Comparison of ENCODE assay signal across 16 cellular contexts in the genomic region with DNA sequence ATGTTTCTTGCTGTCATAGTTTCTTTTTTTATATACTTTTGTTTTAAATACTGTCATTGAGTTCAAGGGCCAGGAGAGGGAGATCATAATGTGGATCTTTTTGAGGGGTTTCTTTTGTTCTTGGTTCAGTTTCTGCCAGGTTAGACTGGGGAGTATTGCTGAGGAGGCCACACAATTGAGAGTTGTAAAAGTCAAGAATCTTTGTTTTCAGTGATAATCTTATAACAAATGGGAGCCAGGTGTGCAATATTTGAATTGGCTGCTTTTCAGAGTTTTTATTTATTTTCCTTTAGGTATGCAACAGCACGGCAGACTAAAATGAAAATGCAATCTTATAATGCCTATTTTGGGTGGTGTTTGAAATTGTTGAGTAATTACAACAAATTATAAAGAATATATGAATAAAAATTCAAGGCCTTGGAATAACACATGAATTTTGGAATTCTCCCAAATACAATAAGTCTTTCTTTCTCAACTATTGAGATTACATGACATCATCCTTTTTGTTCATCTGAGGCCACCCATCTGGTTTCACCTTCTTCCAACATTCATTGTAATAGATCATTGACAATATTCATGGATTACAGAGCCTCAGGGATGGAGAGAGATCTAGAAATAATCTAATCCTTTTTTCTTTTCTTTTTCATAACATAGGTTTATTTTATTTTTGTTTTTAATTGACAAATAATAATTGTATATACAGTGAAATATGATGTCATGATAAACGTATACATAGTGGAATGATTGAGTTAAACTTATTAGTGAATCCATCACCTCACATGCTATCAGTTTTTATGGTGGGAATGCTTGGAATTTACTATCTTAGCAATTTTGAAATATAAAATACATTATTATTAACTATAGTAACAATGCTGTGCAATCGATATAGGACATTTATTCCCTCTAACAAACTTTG.
DNase-seq lines count a peak whose midpoint lies in the region; ATAC-seq and TF ChIP-seq lines count a peak whose summit lies in the region.
"Had no signal": no experiment of that assay in that cellular context is flagged by ENCODE, and none has a peak within 500 bp of the region (broad histone marks: within the 10 kb centered on the region; RNA-seq: fewer than 3 reads in every experiment).

No MANE protein-coding gene starts in this region.

- CTCF ChIA-PET in HEK293 (lab: Yijun Ruan, JAX): no interaction called here

- no peaks in the 10 kb centered on the region for H3K9me3 ChIP-seq in HEK293 (ENCODE audit: control insufficient read depth, insufficient read depth, low read depth, low read length)
- H3K9me3 ChIP-seq in right lobe of liver: no peaks in the 10 kb centered on the region
- H3K9me3 ChIP-seq: right atrium auricular region, vagina had no signal

- POLR2A ChIA-PET in HEK293 (lab: Yijun Ruan, JAX): no interaction called here

- intact Hi-C loops in right lobe of liver (cut with DNase I): no loop called here

- H3K27me3 ChIP-seq in right lobe of liver: no peaks in the 10 kb centered on the region
- H3K27me3 ChIP-seq: right atrium auricular region, vagina had no signal

- H3K36me3 ChIP-seq in HEK293 (ENCODE audit: control insufficient read depth in 2 of 2, insufficient read depth in 1 of 2, low read length in 2 of 2) (no peaks in the 10 kb centered on the region), right lobe of liver (no peaks in the 10 kb centered on the region)
- H3K36me3 ChIP-seq: right atrium auricular region, vagina had no signal

- H3K4me3 ChIP-seq in HEK293 (ENCODE audit: low read depth, low read length): no peak overlapping the region
- no peak overlapping the region for H3K4me3 ChIP-seq in astrocyte of the spinal cord (ENCODE audit: low read depth, low read length)
- no peak overlapping the region for H3K4me3 ChIP-seq in right lobe of liver
- H3K4me3 ChIP-seq: GM23248, right atrium auricular region, vagina had no signal

- TF ChIP-seq POLR2A in right lobe of liver (IDR thresholded peaks at IDR 0.05): no peak

- in situ Hi-C loops in astrocyte of the spinal cord (cut with HindIII; ENCODE audit: low sequenced_read_pairs): no loop called here

- DNase-seq in NCI-H2196 treated with DMSO at 0.1 percent for 48 hours (lab: John Stamatoyannopoulos, UW; ENCODE audit: unreplicated experiment): peak; percentile 9
- DNase-seq in astrocyte of the spinal cord (ENCODE audit: low read depth, low spot score): peak; percentile 24
- DNase-seq in right lobe of liver: no peak
- DNase-seq in C1 segment of cervical spinal cord (lab: John Stamatoyannopoulos, UW): no peak
- DNase-seq in DMS79 (lab: John Stamatoyannopoulos, UW): no peak
- DNase-seq in activated CD4-positive, alpha-beta T cell treated with anti-CD3 and anti-CD28 coated beads for 48 hours: no peak
- no peak for DNase-seq in iPS-NIHi7 (ENCODE audit: extremely low spot score)
- DNase-seq: activated CD8-positive, alpha-beta memory T cell treated with anti-CD3 and anti-CD28 coated beads for 24 hours; GM23248; KG1; NCI-H1417 treated with DMSO at 0.1 percent for 48 hours; stimulated activated CD4-positive, alpha-beta T cell treated with anti-CD3 and anti-CD28 coated beads, Interleukin-1b, Interleukin-23, amount 100 ng/mL, for 48 hours had no signal

- H3K27ac ChIP-seq in HEK293 (ENCODE audit: extremely low read depth, low read depth, low read length) (no peak overlapping the region), right lobe of liver (no peak overlapping the region)
- H3K27ac ChIP-seq: GM23248, right atrium auricular region, vagina had no signal

- 63% methylated on average over 3 of the region's 3 CpGs for WGBS in right lobe of liver (ENCODE audit: insufficient coverage, low coverage, low lambda C conversion rate, missing lambda C conversion rate)

- no peak for TF ChIP-seq CTCF in HEK293 (tag by site-specific recombination; IDR thresholded peaks at IDR 0.05)
- no peak for TF ChIP-seq CTCF in astrocyte of the spinal cord (IDR thresholded peaks at IDR 0.05; ENCODE audit: low read depth, low read length)
- TF ChIP-seq CTCF in right lobe of liver (IDR thresholded peaks at IDR 0.05): no peak

- peaks cover 10% of the 10 kb centered on the region for H3K4me1 ChIP-seq in HEK293 (ENCODE audit: control insufficient read depth, insufficient read depth, low read length)
- no peaks in the 10 kb centered on the region for H3K4me1 ChIP-seq in right lobe of liver
- H3K4me1 ChIP-seq: right atrium auricular region, vagina had no signal

- peak; percentile 40 to 67 (median 61) for ATAC-seq in right lobe of liver
- ATAC-seq: Right ventricle myocardium inferior had no signal

TF ChIP-seq in HEK293, 187 proteins besides CTCF, POLR2A, EP300 and RAD21 (continues in another document):
- peak; percentile 55; the same call in 1 of the 2 replicates for TF ChIP-seq ZXDB (tag by site-specific recombination; IDR thresholded peaks at IDR 0.05)
- peak; percentile 76 for TF ChIP-seq WT1 (tag by site-specific recombination; IDR thresholded peaks at IDR 0.05)
- TF ChIP-seq, protein P1, sequence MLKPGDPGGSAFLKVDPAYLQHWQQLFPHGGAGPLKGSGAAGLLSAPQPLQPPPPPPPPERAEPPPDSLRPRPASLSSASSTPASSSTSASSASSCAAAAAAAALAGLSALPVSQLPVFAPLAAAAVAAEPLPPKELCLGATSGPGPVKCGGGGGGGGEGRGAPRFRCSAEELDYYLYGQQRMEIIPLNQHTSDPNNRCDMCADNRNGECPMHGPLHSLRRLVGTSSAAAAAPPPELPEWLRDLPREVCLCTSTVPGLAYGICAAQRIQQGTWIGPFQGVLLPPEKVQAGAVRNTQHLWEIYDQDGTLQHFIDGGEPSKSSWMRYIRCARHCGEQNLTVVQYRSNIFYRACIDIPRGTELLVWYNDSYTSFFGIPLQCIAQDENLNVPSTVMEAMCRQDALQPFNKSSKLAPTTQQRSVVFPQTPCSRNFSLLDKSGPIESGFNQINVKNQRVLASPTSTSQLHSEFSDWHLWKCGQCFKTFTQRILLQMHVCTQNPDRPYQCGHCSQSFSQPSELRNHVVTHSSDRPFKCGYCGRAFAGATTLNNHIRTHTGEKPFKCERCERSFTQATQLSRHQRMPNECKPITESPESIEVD (tag by site-specific recombination; IDR thresholded peaks at IDR 0.05): 0 out of 2 replicates have a peak, but pooled peaks have one; percentile 12
- 0 out of 2 replicates have a peak, but pooled peaks have one; percentile 19 for TF ChIP-seq GLI2 (tag by site-specific recombination; IDR thresholded peaks at IDR 0.05; ENCODE audit: borderline replicate concordance, low read depth)
- TF ChIP-seq ATF2 (tag by site-specific recombination; IDR thresholded peaks at IDR 0.05; ENCODE audit: low read depth): peak; percentile 87
- TF ChIP-seq, protein P2, sequence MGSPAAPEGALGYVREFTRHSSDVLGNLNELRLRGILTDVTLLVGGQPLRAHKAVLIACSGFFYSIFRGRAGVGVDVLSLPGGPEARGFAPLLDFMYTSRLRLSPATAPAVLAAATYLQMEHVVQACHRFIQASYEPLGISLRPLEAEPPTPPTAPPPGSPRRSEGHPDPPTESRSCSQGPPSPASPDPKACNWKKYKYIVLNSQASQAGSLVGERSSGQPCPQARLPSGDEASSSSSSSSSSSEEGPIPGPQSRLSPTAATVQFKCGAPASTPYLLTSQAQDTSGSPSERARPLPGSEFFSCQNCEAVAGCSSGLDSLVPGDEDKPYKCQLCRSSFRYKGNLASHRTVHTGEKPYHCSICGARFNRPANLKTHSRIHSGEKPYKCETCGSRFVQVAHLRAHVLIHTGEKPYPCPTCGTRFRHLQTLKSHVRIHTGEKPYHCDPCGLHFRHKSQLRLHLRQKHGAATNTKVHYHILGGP (tag by site-specific recombination; IDR thresholded peaks at IDR 0.05): peak; percentile 24; the same call in 1 of the 2 replicates
- 0 out of 2 replicates have a peak, but pooled peaks have one; percentile 24 for TF ChIP-seq ZNF626 (tag by site-specific recombination; IDR thresholded peaks at IDR 0.05)
- TF ChIP-seq, protein P3, sequence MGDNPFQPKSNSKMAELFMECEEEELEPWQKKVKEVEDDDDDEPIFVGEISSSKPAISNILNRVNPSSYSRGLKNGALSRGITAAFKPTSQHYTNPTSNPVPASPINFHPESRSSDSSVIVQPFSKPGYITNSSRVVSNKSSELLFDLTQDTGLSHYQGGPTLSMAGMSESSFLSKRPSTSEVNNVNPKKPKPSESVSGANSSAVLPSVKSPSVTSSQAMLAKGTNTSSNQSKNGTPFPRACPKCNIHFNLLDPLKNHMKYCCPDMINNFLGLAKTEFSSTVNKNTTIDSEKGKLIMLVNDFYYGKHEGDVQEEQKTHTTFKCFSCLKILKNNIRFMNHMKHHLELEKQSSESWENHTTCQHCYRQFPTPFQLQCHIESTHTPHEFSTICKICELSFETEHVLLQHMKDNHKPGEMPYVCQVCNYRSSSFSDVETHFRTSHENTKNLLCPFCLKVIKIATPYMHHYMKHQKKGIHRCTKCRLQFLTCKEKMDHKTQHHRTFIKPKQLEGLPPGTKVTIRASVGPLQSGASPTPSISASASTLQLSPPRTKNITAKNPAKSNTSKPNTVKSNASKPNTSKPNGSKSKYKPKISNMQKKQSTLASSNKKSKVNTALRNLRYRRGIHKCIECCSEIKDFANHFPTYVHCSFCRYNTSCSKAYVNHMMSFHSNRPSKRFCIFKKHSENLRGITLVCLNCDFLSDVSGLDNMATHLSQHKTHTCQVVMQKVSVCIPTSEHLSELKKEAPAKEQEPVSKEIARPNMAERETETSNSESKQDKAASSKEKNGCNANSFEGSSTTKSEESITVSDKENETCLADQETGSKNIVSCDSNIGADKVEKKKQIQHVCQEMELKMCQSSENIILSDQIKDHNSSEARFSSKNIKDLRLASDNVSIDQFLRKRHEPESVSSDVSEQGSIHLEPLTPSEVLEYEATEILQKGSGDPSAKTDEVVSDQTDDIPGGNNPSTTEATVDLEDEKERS (tag by site-specific recombination; IDR thresholded peaks at IDR 0.05): no peak
- no peak for TF ChIP-seq GLI4 (tag by site-specific recombination; IDR thresholded peaks at IDR 0.05)
- TF ChIP-seq ZNF114 (tag by site-specific recombination; IDR thresholded peaks at IDR 0.05): no peak
- TF ChIP-seq ZNF843 (tag by site-specific recombination; IDR thresholded peaks at IDR 0.05): peak; percentile 58; the same call in 1 of the 2 replicates
- TF ChIP-seq ZNF571 (tag by site-specific recombination; IDR thresholded peaks at IDR 0.05): no peak

Comparison
In these comparisons a context has a peak if more than half of its experiments do, and no peak if none do; other contexts are left out.
1. DNase-seq: peak in NCI-H2196 treated with DMSO at 0.1 percent for 48 hours (single experiment) and astrocyte of the spinal cord (single experiment); none in right lobe of liver (0 of 3), C1 segment of cervical spinal cord (0 of 14), DMS79 (single experiment), activated CD4-positive, alpha-beta T cell treated with anti-CD3 and anti-CD28 coated beads for 48 hours (single experiment) and iPS-NIHi7 (single experiment).